8 cellular contexts compared by ENCODE assay signal in the genomic region with DNA sequence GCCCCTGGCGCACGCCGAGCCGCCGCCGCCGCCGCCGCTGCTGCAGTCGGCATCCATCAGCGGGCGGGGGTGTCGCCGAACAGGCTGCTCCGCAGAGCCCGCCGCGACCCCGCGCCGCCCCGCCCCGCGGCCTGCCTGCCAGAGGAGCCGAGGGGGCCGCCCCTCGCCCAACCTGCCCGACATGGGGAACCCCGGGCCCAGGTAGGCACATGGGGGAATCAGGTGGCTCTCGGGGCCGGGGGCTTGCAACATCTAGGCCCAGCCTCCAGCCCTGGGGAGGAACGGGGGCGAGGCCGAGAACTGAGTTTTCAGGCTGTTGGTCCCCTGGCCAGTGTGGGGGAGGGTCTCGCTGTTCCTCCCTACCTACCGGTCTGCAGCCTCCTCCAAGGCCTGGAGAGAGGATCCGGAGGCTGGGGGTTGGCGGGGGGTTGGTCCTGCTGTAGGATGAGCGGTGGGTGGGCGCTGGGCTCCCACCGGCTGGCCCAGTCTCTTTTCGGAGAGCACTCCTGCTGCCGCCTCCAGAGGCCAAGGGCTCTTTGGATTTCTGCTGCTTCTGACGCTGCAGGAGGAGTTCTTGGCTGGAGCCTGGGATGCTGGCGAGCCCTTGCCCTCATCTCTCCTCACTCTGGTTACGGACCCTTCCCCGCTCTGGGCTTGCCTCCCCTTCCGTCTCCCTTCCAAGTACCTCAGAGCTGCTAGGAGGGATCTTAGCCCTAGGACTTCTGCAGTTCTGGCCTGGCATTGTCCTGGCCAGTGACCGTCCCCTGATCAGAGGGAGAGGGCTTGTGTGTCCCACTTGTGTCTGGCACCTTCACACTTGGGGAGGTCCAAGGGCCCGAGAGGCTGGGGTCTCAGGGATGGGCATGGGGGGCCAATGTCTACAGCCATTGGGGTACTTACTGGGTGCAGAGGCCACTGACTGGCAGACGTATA. TPM values are rescaled to one million over a fixed set of nuclear protein-coding genes. Genes with fewer than 3 reads are reported as not detected.
A peak's percentile ranks its signal among the peaks of the same experiment; 100 is the strongest.
DNase-seq lines count a peak whose midpoint lies in the region; ATAC-seq and TF ChIP-seq lines count a peak whose summit lies in the region.

A gene (plus strand): TSS at position 45 of the 933 bp plus-strand sequence. CDS start 19,038 bp downstream, outside the sequence.

- peak within 1 kb of the TSS; percentile 24 for H2BK120ac ChIP-seq in mesenchymal stem cell (ENCODE audit: low read depth, low read length)

- DNase-seq in Caco-2 (no peak), NB4 (ENCODE audit: low read depth) (no peak), mesenchymal stem cell (peak; percentile 38), thyroid gland (peak in 1 of 2 donors; percentile 31), NCI-H1436 (lab: John Stamatoyannopoulos, UW) (no peak), HuH-7 (ENCODE audit: low spot score) (no peak)

- H3K79me1 ChIP-seq in mesenchymal stem cell (replicated peaks; ENCODE audit: low read length, poor library complexity, severe bottlenecking) = peaks cover 25% of the 10 kb centered on the region

- CTCF ChIA-PET in Caco-2 (lab: Charles Lee) = interaction anchor here (0.5 to 2.3 kb wide), 4 partner anchors 22 to 164 kb away, joined by 3 to 12 read pairs (median 6); no protein-coding TSS in a partner anchor

- peak within 1 kb of the TSS; percentile 86 for H3K4me2 ChIP-seq in mesenchymal stem cell (ENCODE audit: low read length, poor library complexity, severe bottlenecking)

- H3K27ac ChIP-seq in duodenal mucosa (ENCODE audit: low read depth, low read length) (no peak within 1 kb of the TSS), mesenchymal stem cell (ENCODE audit: low read length, poor library complexity, severe bottlenecking) (no peak within 1 kb of the TSS), thyroid gland (peak within 1 kb of the TSS; percentile 71 to 83 (median 73))

- POLR2A ChIA-PET in Caco-2 (lab: Charles Lee) = no interaction called here

- peak within 1 kb of the TSS; percentile 9 for H2AK5ac ChIP-seq in mesenchymal stem cell (ENCODE audit: low read length, severe bottlenecking)

- peaks cover 14% of the 10 kb centered on the region for H3K4me1 ChIP-seq in Caco-2
- H3K4me1 ChIP-seq in duodenal mucosa (ENCODE audit: control insufficient read depth in 1 of 2, insufficient read depth in 2 of 2, low read length in 2 of 2) = peaks cover 6 to 22% of the 10 kb centered on the region in 2 donors
- peaks cover 26% of the 10 kb centered on the region for H3K4me1 ChIP-seq in mesenchymal stem cell (ENCODE audit: control insufficient read depth, insufficient read depth, low read depth, low read length)
- H3K4me1 ChIP-seq in thyroid gland = peaks cover 10 to 30% of the 10 kb centered on the region in 2 donors

- no peak for TF ChIP-seq POLR2A in NB4 (IDR thresholded peaks at IDR 0.05; ENCODE audit: extremely low read depth, insufficient read length)
- TF ChIP-seq POLR2A in thyroid gland (IDR thresholded peaks at IDR 0.05) = no peak

- H3K9ac ChIP-seq in duodenal mucosa (ENCODE audit: low read depth in 1 of 2, low read length in 2 of 2) = peak within 1 kb of the TSS; percentile 47 to 54
- H3K9ac ChIP-seq in mesenchymal stem cell (ENCODE audit: low read length) = peak within 1 kb of the TSS; percentile 86

- no peak for ATAC-seq in GM21786 (IDR thresholded peaks at IDR 0.05; ENCODE audit: unreplicated experiment)

- peak within 1 kb of the TSS in 1 of 2 experiments; percentile 52 for H3K4ac ChIP-seq in mesenchymal stem cell (ENCODE audit: low read depth in 1 of 2, low read length in 2 of 2)

- no peaks in the 10 kb centered on the region for H3K27me3 Mint-ChIP-seq in Caco-2 (ENCODE audit: insufficient read depth, unreplicated experiment)

- H3K27ac Mint-ChIP-seq in Caco-2 (ENCODE audit: unreplicated experiment) = no peak within 1 kb of the TSS

- 9% methylated on average over 36 of the region's 51 CpGs for WGBS in mesenchymal stem cell
- 32 to 34% methylated on average over 13 to 17 of the region's 51 CpGs for WGBS in thyroid gland, 2 donors

- H3K36me3 ChIP-seq in Caco-2 (ENCODE audit: control insufficient read depth, insufficient read depth, low read length) = no peaks in the 10 kb centered on the region
- H3K36me3 ChIP-seq in duodenal mucosa (ENCODE audit: control insufficient read depth in 1 of 2, insufficient read depth in 2 of 2, low read length in 2 of 2) = no peaks in the 10 kb centered on the region
- H3K36me3 ChIP-seq in mesenchymal stem cell (ENCODE audit: control insufficient read depth in 1 of 2, insufficient read depth in 2 of 2, low read depth in 1 of 2, low read length in 2 of 2) = no peaks in the 10 kb centered on the region
- H3K36me3 ChIP-seq in thyroid gland = no peaks in the 10 kb centered on the region

- H3K4me3 ChIP-seq in Caco-2 (ENCODE audit: low read depth, low read length) (no peak within 1 kb of the TSS), NB4 (ENCODE audit: low read depth, low read length) (peak within 1 kb of the TSS; percentile 25), duodenal mucosa (ENCODE audit: low read depth in 1 of 2, low read length in 2 of 2) (peak within 1 kb of the TSS; percentile 54 to 65), mesenchymal stem cell (ENCODE audit: insufficient read depth in 1 of 2, low read depth in 1 of 2, low read length in 2 of 2) (peak within 1 kb of the TSS; percentile 77 to 89), thyroid gland (replicated peaks in 1 of 3) (peak within 1 kb of the TSS; percentile 54 to 64 (median 56))

- no peak within 1 kb of the TSS for H3K4me3 Mint-ChIP-seq in Caco-2 (ENCODE audit: unreplicated experiment)

- H2AFZ ChIP-seq in mesenchymal stem cell (ENCODE audit: low read depth, low read length) = peak within 1 kb of the TSS; percentile 86

- peak within 1 kb of the TSS; percentile 58 for H4K91ac ChIP-seq in mesenchymal stem cell (ENCODE audit: low read length)

- H3K36me3 Mint-ChIP-seq in Caco-2 (ENCODE audit: insufficient read depth, unreplicated experiment) = peaks cover 4% of the 10 kb centered on the region

- peak within 1 kb of the TSS; percentile 47 for H4K8ac ChIP-seq in mesenchymal stem cell (ENCODE audit: low read length)

- H2BK5ac ChIP-seq in mesenchymal stem cell (ENCODE audit: low read depth, low read length, poor library complexity, severe bottlenecking) = no peak within 1 kb of the TSS

- peak within 1 kb of the TSS; percentile 41 to 63 for H3K18ac ChIP-seq in mesenchymal stem cell (ENCODE audit: low read depth in 1 of 2, low read length in 2 of 2)

- peak within 1 kb of the TSS in 1 of 2 experiments; percentile 59 for H3K14ac ChIP-seq in mesenchymal stem cell (ENCODE audit: low read length in 2 of 2)

- peak within 1 kb of the TSS; percentile 62 for H2BK15ac ChIP-seq in mesenchymal stem cell (ENCODE audit: low read depth, poor library complexity, severe bottlenecking)

- intact Hi-C loops in Caco-2 (cut with micrococcal nuclease; ENCODE audit: unreplicated experiment) = loop anchor here (5.0 kb wide), 1 partner anchor 282 kb away; no protein-coding TSS in a partner anchor
- intact Hi-C loops in thyroid gland (cut with DNase I) = loop anchor here (5.0 kb wide), 1 partner anchor 42 kb away; no protein-coding TSS in a partner anchor

- peak within 1 kb of the TSS in 1 of 2 experiments; percentile 37 for H2BK12ac ChIP-seq in mesenchymal stem cell (ENCODE audit: low read length in 2 of 2)

- H3K23ac ChIP-seq in mesenchymal stem cell (ENCODE audit: low read length in 2 of 2) = no peak within 1 kb of the TSS

- H3K9me3 Mint-ChIP-seq in Caco-2 (ENCODE audit: unreplicated experiment) = no peaks in the 10 kb centered on the region

- no peak for TF ChIP-seq CTCF in Caco-2 (IDR thresholded peaks at IDR 0.05; ENCODE audit: insufficient read depth in 1 of 2, low read depth in 1 of 2, low read length in 1 of 2, severe bottlenecking in 1 of 2, unreplicated experiment in 1 of 2)
- TF ChIP-seq CTCF in NB4 (IDR thresholded peaks at IDR 0.05; ENCODE audit: low read depth, low read length) = no peak
- no peak for TF ChIP-seq CTCF in thyroid gland (IDR thresholded peaks at IDR 0.05)

- no TSS peak for BruUV-seq in Caco-2 (replicated peaks; lab: Mats Ljungman, UMichigan)

- H3K4me1 Mint-ChIP-seq in Caco-2 (ENCODE audit: low read depth, unreplicated experiment) = no peaks in the 10 kb centered on the region

- H3K27me3 ChIP-seq in Caco-2 (replicated peaks; ENCODE audit: control insufficient read depth, insufficient read depth, low read length) (no peaks in the 10 kb centered on the region), duodenal mucosa (ENCODE audit: control insufficient read depth in 1 of 2, insufficient read depth in 2 of 2, low read length in 2 of 2) (no peaks in the 10 kb centered on the region), mesenchymal stem cell (ENCODE audit: control insufficient read depth in 1 of 2, insufficient read depth in 1 of 2, low read length in 2 of 2) (no peaks in the 10 kb centered on the region), thyroid gland (no peaks in the 10 kb centered on the region)

- H3K9me3 ChIP-seq in Caco-2 (no peaks in the 10 kb centered on the region), duodenal mucosa (ENCODE audit: control insufficient read depth in 1 of 2, low read length in 2 of 2) (no peaks in the 10 kb centered on the region), mesenchymal stem cell (ENCODE audit: control insufficient read depth, low read length) (no peaks in the 10 kb centered on the region), thyroid gland (no peaks in the 10 kb centered on the region)

RNA-seq across cellular contexts. Expression of the gene that starts here (rescaled TPM):
- total RNA-seq in Caco-2 (2022) = 129 and 137 TPM in 2 replicates
- 32.1 TPM for polyA plus RNA-seq in mesenchymal stem cell (2013, experiment 1 of 2)
- 33.0 TPM for polyA plus RNA-seq in mesenchymal stem cell (2013, experiment 2 of 2)
- 10 to 100 TPM; 15.4 to 75.2 (median 42.3) TPM for total RNA-seq in thyroid gland

Comparison
In these comparisons a context has a peak if more than half of its experiments do, and no peak if none do; other contexts are left out.
1. H3K27ac ChIP-seq: peak in thyroid gland (3 of 3); none in duodenal mucosa (single experiment) and mesenchymal stem cell (single experiment).